ENCODE assay signal across 1 cellular context in the genomic region with DNA sequence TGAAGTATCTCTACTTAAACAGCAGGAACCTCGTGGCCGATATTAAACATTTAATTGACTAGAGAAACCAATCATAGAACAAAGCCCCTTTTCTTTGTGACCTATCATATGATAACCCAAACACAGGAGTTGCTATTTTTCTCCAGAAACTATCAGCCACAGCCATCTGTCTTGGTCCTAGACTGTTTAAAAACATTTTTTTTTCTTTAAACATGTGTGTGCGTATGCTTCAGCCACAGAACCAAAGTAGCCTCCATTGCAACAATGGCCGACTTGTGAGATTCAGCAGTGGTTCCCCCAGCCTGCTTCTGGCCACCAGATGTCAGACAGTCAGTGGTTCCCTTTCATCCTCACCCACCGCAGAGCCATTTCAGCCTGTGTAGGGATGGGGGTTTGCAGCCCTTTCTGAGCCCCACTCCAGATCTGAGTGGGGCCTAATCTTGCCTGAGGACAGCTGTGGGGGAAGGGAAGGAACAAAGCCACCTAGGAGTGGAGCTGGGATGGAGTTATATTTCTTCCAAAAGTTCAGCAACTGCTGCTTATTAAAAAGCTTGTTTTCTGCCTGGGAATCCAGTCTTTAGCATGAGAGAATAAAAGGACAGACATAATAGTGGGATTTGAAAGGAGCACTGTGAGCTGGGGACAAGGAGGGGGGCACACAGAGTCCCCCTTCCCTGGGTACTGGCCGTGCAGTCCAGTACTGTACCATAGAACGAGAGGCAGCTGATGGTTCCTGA.
TF ChIP-seq lines count a peak whose summit lies in the region.

No MANE protein-coding gene starts in this region.

TF ChIP-seq in K562, 482 proteins besides CTCF, POLR2A, EP300 and RAD21 (continued from another document and continues in another):
- TF ChIP-seq ZC3H11A (IDR thresholded peaks at IDR 0.05; ENCODE audit: low read depth, low read length) (no peak), CUX1 (CRISPR knock-in tag; IDR thresholded peaks at IDR 0.05) (peak; percentile 87), HIVEP1 (CRISPR knock-in tag; IDR thresholded peaks at IDR 0.05) (peak; percentile 79; the same call in 1 of the 2 replicates), U2AF1 (optimal IDR thresholded peaks at IDR 0.05; ENCODE audit: low read depth, low read length) (peak; percentile 4), ARID1B (IDR thresholded peaks at IDR 0.05) (no peak), TCF3 (CRISPR knock-in tag; IDR thresholded peaks at IDR 0.05) (peak; percentile 61), SRSF3 (IDR thresholded peaks at IDR 0.05; ENCODE audit: insufficient read depth, low read length) (no peak), DNMT1 (IDR thresholded peaks at IDR 0.05) (0 out of 2 replicates have a peak, but pooled peaks have one; percentile 0), SRSF9 (IDR thresholded peaks at IDR 0.05; ENCODE audit: borderline replicate concordance, low read depth, low read length) (no peak), NFATC3 (IDR thresholded peaks at IDR 0.05) (no peak), POLR2G (IDR thresholded peaks at IDR 0.05; ENCODE audit: low read depth, low read length) (no peak), RREB1 (CRISPR knock-in tag; IDR thresholded peaks at IDR 0.05) (peak; percentile 44; the same call in 1 of the 2 replicates), NR1H2 (CRISPR knock-in tag; IDR thresholded peaks at IDR 0.05) (no peak), ZNF57 (CRISPR knock-in tag; IDR thresholded peaks at IDR 0.05) (peak; percentile 43; the same call in 1 of the 2 replicates), KAT7 (CRISPR knock-in tag; IDR thresholded peaks at IDR 0.05; ENCODE audit: borderline replicate concordance) (peak; percentile 75; the same call in 1 of the 2 replicates), RAD51 (IDR thresholded peaks at IDR 0.05; ENCODE audit: borderline replicate concordance, low read depth) (no peak), ZNF23 (CRISPR knock-in tag; IDR thresholded peaks at IDR 0.05) (0 out of 2 replicates have a peak, but pooled peaks have one; percentile 69), ZBTB33 (CRISPR knock-in tag; IDR thresholded peaks at IDR 0.05) (no peak), BCL6 (CRISPR knock-in tag; IDR thresholded peaks at IDR 0.05) (peak; percentile 59; the same call in 1 of the 2 replicates), MIER1 (IDR thresholded peaks at IDR 0.05; ENCODE audit: low read depth) (0 out of 2 replicates have a peak, but pooled peaks have one; percentile 11), RBM22 (IDR thresholded peaks at IDR 0.05; ENCODE audit: low read depth, low read length, poor library complexity, severe bottlenecking) (no peak), HMBOX1 (IDR thresholded peaks at IDR 0.05) (no peak; the same call in 1 of the 2 replicates), ZNF184 (CRISPR knock-in tag; IDR thresholded peaks at IDR 0.05) (no peak), GATAD2A (IDR thresholded peaks at IDR 0.05) (no peak; the same call in 1 of the 2 replicates), GABPB1 (CRISPR knock-in tag; IDR thresholded peaks at IDR 0.05) (peak; percentile 40; the same call in 1 of the 2 replicates), MAFG (tag; conservative IDR thresholded peaks at IDR 0.05) (no peak), ZBTB2 (IDR thresholded peaks at IDR 0.05) (0 out of 2 replicates have a peak, but pooled peaks have one; percentile 16), SFPQ (IDR thresholded peaks at IDR 0.05; ENCODE audit: low read depth, low read length) (no peak), ETV1 (tag; conservative IDR thresholded peaks at IDR 0.05; ENCODE audit: low read depth) (peak; percentile 38; the same call in 1 of the 2 replicates), CREB3 (tag; conservative IDR thresholded peaks at IDR 0.05; ENCODE audit: low read depth) (peak; percentile 94)
- TF ChIP-seq, protein P1, sequence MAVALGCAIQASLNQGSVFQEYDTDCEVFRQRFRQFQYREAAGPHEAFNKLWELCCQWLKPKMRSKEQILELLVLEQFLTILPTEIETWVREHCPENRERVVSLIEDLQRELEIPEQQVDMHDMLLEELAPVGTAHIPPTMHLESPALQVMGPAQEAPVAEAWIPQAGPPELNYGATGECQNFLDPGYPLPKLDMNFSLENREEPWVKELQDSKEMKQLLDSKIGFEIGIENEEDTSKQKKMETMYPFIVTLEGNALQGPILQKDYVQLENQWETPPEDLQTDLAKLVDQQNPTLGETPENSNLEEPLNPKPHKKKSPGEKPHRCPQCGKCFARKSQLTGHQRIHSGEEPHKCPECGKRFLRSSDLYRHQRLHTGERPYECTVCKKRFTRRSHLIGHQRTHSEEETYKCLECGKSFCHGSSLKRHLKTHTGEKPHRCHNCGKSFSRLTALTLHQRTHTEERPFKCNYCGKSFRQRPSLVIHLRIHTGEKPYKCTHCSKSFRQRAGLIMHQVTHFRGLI (CRISPR knock-in tag; IDR thresholded peaks at IDR 0.05), result no peak
- TF ChIP-seq, protein P2, sequence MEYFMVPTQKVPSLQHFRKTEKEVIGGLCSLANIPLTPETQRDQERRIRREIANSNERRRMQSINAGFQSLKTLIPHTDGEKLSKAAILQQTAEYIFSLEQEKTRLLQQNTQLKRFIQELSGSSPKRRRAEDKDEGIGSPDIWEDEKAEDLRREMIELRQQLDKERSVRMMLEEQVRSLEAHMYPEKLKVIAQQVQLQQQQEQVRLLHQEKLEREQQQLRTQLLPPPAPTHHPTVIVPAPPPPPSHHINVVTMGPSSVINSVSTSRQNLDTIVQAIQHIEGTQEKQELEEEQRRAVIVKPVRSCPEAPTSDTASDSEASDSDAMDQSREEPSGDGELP (CRISPR knock-in tag; IDR thresholded peaks at IDR 0.05; ENCODE audit: borderline replicate concordance), result peak; percentile 65
